ENCODE assay signal across 21 cellular contexts in genomic region chr15:56683925-56684324, GRCh38. TPM values are rescaled to one million over a fixed set of nuclear protein-coding genes. Genes with fewer than 3 reads are reported as not detected.
A peak's percentile ranks its signal among the peaks of the same experiment; 100 is the strongest.
DNase-seq lines count a peak whose midpoint lies in the region; ATAC-seq and TF ChIP-seq lines count a peak whose summit lies in the region.
"Had no signal": no experiment of that assay in that cellular context is flagged by ENCODE, and none has a peak within 500 bp of the region (broad histone marks: within the 10 kb centered on the region; RNA-seq: fewer than 3 reads in every experiment).

No MANE protein-coding gene starts in this region.

- CTCF ChIA-PET in OCI-LY7 (lab: Charles Lee; ENCODE audit: unreplicated experiment), result no interaction called here

- H3K9me2 ChIP-seq in OCI-LY7 (ENCODE audit: insufficient read depth, low read length), result no peaks in the 10 kb centered on the region

- POLR2A ChIA-PET in OCI-LY7 (lab: Charles Lee), result interaction anchor here (1.1 kb wide), 1 partner anchor 9 kb away, joined by 3 read pairs; no protein-coding TSS in a partner anchor

- peak; percentile 6 for DNase-seq in OCI-LY7 (ENCODE audit: low spot score)
- no peak for DNase-seq in left colon
- no peak for DNase-seq in left ventricle myocardium superior
- DNase-seq in NCI-H748 (lab: John Stamatoyannopoulos, UW; ENCODE audit: unreplicated experiment), result no peak
- DNase-seq: CD4-positive, CD25-positive, alpha-beta regulatory T cell; DMS79; MV-4-11; NCI-H1694 treated with DMSO at 0.1 percent for 48 hours; NCI-H2107; NCI-H446 treated with DMSO at 0.1 percent for 48 hours; NCI-H748 treated with DMSO at 0.1 percent for 48 hours; NK-92 treated with Interleukin-12 subunit alpha and Interleukin-12 subunit beta, amount 100 ng/mL, for 24 hours; Peyer's patch had no signal

- H3K4me1 ChIP-seq in HUES64 (ENCODE audit: insufficient read depth, low read length) (no peaks in the 10 kb centered on the region), OCI-LY7 (ENCODE audit: insufficient read depth, low read length, poor library complexity, severe bottlenecking) (peaks cover 4% of the 10 kb centered on the region)
- H3K4me1 ChIP-seq: Peyer's patch had no signal

- no peak for TF ChIP-seq CTCF in OCI-LY7 (conservative IDR thresholded peaks at IDR 0.05; ENCODE audit: low read length)

- WGBS in HUES64, result 94% methylated on average over 1 of the region's 1 CpG

- H2AFZ ChIP-seq in OCI-LY7 (ENCODE audit: low read length), result 0 out of 2 replicates have a peak overlapping the region, but pooled peaks have one; percentile 18
- H2AFZ ChIP-seq: GM23338 had no signal

- H3K27me3 ChIP-seq in HUES64 (ENCODE audit: insufficient read depth, low read length), result no peaks in the 10 kb centered on the region
- H3K27me3 ChIP-seq: Peyer's patch had no signal

- ATAC-seq in left colon, result peak; percentile 17
- no peak for ATAC-seq in GM19467 (IDR thresholded peaks at IDR 0.05; ENCODE audit: unreplicated experiment)
- no peak for ATAC-seq in left ventricle myocardium superior
- ATAC-seq in GM18868 (IDR thresholded peaks at IDR 0.05; ENCODE audit: unreplicated experiment), result no peak
- ATAC-seq: GM12878, GM23338, SK-N-SH treated with all-trans-retinoic acid at 6 μM for 48 hours had no signal

- no peaks in the 10 kb centered on the region for H3K79me2 ChIP-seq in OCI-LY7 (ENCODE audit: insufficient read depth, low read depth, low read length)

- BruUV-seq in OCI-LY7 (replicated peaks; lab: Mats Ljungman, UMichigan), result no TSS peak

- H4K20me1 ChIP-seq in OCI-LY7 (ENCODE audit: insufficient read depth, low read length), result no peaks in the 10 kb centered on the region

- H3K9me3 ChIP-seq in HUES64 (ENCODE audit: insufficient read depth, low read depth, low read length) (no peaks in the 10 kb centered on the region), OCI-LY7 (ENCODE audit: low read length) (no peaks in the 10 kb centered on the region)
- H3K9me3 ChIP-seq: Peyer's patch had no signal

- no peak overlapping the region for H3K4me3 ChIP-seq in HUES64 (ENCODE audit: low read length)
- H3K4me3 ChIP-seq in OCI-LY7 (ENCODE audit: low read depth, low read length, poor library complexity, severe bottlenecking), result no peak overlapping the region
- H3K4me3 ChIP-seq: GM12878, GM23338, Peyer's patch had no signal

- H3K36me3 ChIP-seq in HUES64 (ENCODE audit: insufficient read depth, low read length) (peaks cover 6% of the 10 kb centered on the region; the same call in 1 of the 2 replicates), OCI-LY7 (ENCODE audit: insufficient read depth, low read length) (no peaks in the 10 kb centered on the region)

- intact Hi-C loops in OCI-LY7 (cut with micrococcal nuclease; ENCODE audit: unreplicated experiment) (no loop called here), left colon (cut with DNase I, micrococcal nuclease) (no loop called here), left ventricle myocardium superior (cut with micrococcal nuclease) (no loop called here)

- H3K27ac ChIP-seq in HUES64 (ENCODE audit: low read depth, low read length), result no peak overlapping the region
- H3K27ac ChIP-seq in OCI-LY7 (ENCODE audit: low read depth, low read length, poor library complexity, severe bottlenecking), result no peak overlapping the region
- H3K27ac ChIP-seq: HL-60, KMS-11, Peyer's patch had no signal

- H3K4me2 ChIP-seq in OCI-LY7 (ENCODE audit: low read length), result no peak overlapping the region; the same call in 1 of the 2 replicates
- H3K4me2 ChIP-seq: GM23338, KMS-11 had no signal

- H3K9ac ChIP-seq in HUES64 (ENCODE audit: low read depth, low read length), result peak overlapping the region; percentile 12; the same call in 1 of the 2 replicates
- H3K9ac ChIP-seq: KMS-11 had no signal

RNA-seq across cellular contexts. Expression of gene ZNF280D, which starts 49.4 kb away (rescaled TPM):
- 8.9 TPM for polyA plus RNA-seq in HUES64 (2013, experiment 1 of 2)
- polyA plus RNA-seq in HUES64 (2013, experiment 2 of 2), result 8.6 TPM
- total RNA-seq in OCI-LY7 (2014; rRNA removed; shearing (Covaris generic)), result 7.1 and 10.7 TPM in 2 replicates
- 23.4 and 26.8 TPM in 2 replicates for total RNA-seq in OCI-LY7 (2022)
- total RNA-seq in left colon, result 10 to 100 TPM; 29.8 to 34.0 TPM
- total RNA-seq in left ventricle myocardium superior, result 23.2 TPM
